ENCODE assay signal across 1 cellular context in genomic region chr11:1832181-1832988, GRCh38.
TF ChIP-seq lines count a peak whose summit lies in the region.

No MANE protein-coding gene starts in this region.

TF ChIP-seq in HepG2, 621 proteins besides CTCF, POLR2A, EP300 and RAD21 (continued from another document and continues in another):
- TF ChIP-seq MAX (IDR thresholded peaks at IDR 0.05) (no peak; the same call in 1 of the 2 replicates), ZFP36L2 (CRISPR knock-in tag; IDR thresholded peaks at IDR 0.05) (no peak), RFXANK (CRISPR knock-in tag; IDR thresholded peaks at IDR 0.05) (no peak), MZF1 (CRISPR knock-in tag; IDR thresholded peaks at IDR 0.05; ENCODE audit: borderline replicate concordance) (no peak), TAF15 (IDR thresholded peaks at IDR 0.05; ENCODE audit: low read depth, low read length, poor library complexity, severe bottlenecking) (no peak), ARHGAP35 (CRISPR knock-in tag; IDR thresholded peaks at IDR 0.05; ENCODE audit: borderline replicate concordance) (0 out of 2 replicates have a peak, but pooled peaks have one; percentile 33), ZNF430 (CRISPR knock-in tag; IDR thresholded peaks at IDR 0.05) (no peak), ZNF784 (CRISPR knock-in tag; IDR thresholded peaks at IDR 0.05; ENCODE audit: borderline replicate concordance) (no peak), CREM (IDR thresholded peaks at IDR 0.05) (no peak), CREM (CRISPR knock-in tag; IDR thresholded peaks at IDR 0.05) (no peak), HCFC1 (IDR thresholded peaks at IDR 0.05; ENCODE audit: low read depth, low read length) (no peak), ZNF781 (CRISPR knock-in tag; IDR thresholded peaks at IDR 0.05; ENCODE audit: borderline replicate concordance, not compliant biosample characterization) (no peak), HNF4A (CRISPR knock-in tag; IDR thresholded peaks at IDR 0.05) (no peak), ZNF350 (CRISPR knock-in tag; IDR thresholded peaks at IDR 0.05; ENCODE audit: borderline replicate concordance, low read depth) (no peak), ZHX1 (CRISPR knock-in tag; IDR thresholded peaks at IDR 0.05; ENCODE audit: low read depth) (no peak), NFKB2 (CRISPR knock-in tag; IDR thresholded peaks at IDR 0.05; ENCODE audit: borderline replicate concordance) (no peak), ZNF891 (CRISPR knock-in tag; IDR thresholded peaks at IDR 0.05) (no peak), PRDM10 (CRISPR knock-in tag; IDR thresholded peaks at IDR 0.05; ENCODE audit: low read depth) (no peak), MYC (CRISPR knock-in tag; IDR thresholded peaks at IDR 0.05; ENCODE audit: borderline replicate concordance) (peak; percentile 63; the same call in 1 of the 2 replicates), FOXJ3 (CRISPR knock-in tag; IDR thresholded peaks at IDR 0.05; ENCODE audit: borderline replicate concordance) (no peak), CBX1 (IDR thresholded peaks at IDR 0.05; ENCODE audit: low read depth) (no peak), EED (CRISPR knock-in tag; IDR thresholded peaks at IDR 0.05) (no peak), MXD1 (CRISPR knock-in tag; IDR thresholded peaks at IDR 0.05) (no peak), SIN3A (IDR thresholded peaks at IDR 0.05; ENCODE audit: borderline replicate concordance, low read depth, low read length) (no peak), THAP9 (CRISPR knock-in tag; IDR thresholded peaks at IDR 0.05; ENCODE audit: borderline replicate concordance) (no peak), ZNF646 (CRISPR knock-in tag; IDR thresholded peaks at IDR 0.05) (no peak), HES4 (CRISPR knock-in tag; IDR thresholded peaks at IDR 0.05; ENCODE audit: borderline replicate concordance) (no peak), TBL1XR1 (IDR thresholded peaks at IDR 0.05; ENCODE audit: borderline replicate concordance, low read length, partially characterized antibody) (no peak), NFE2L2 (IDR thresholded peaks at IDR 0.05; ENCODE audit: low read length) (no peak), SMAD3 (CRISPR knock-in tag; IDR thresholded peaks at IDR 0.05) (no peak), EZH2 (conservative IDR thresholded peaks at IDR 0.05; ENCODE audit: low read depth, low read length) (no peak), PAWR (CRISPR knock-in tag; IDR thresholded peaks at IDR 0.05; ENCODE audit: borderline replicate concordance) (no peak), NFAT5 (CRISPR knock-in tag; IDR thresholded peaks at IDR 0.05) (no peak), TCF7 (IDR thresholded peaks at IDR 0.05; ENCODE audit: low read depth) (no peak), ZFP41 (CRISPR knock-in tag; IDR thresholded peaks at IDR 0.05; ENCODE audit: borderline replicate concordance) (no peak), CENPBD1 (CRISPR knock-in tag; IDR thresholded peaks at IDR 0.05; ENCODE audit: borderline replicate concordance, low read depth) (no peak)
